In genomic region chr5:96933764-96934163, GRCh38 we compare ENCODE assay signal across 8 cellular contexts. TPM values are rescaled to one million over a fixed set of nuclear protein-coding genes. Genes with fewer than 3 reads are reported as not detected.
DNase-seq lines count a peak whose midpoint lies in the region; ATAC-seq and TF ChIP-seq lines count a peak whose summit lies in the region.

No MANE protein-coding gene starts in this region.

- CTCF ChIA-PET in RWPE1 (lab: Yijun Ruan, JAX), result interaction anchor here (0.6 kb wide), 1 partner anchor 888 kb away, joined by 3 read pairs; no protein-coding TSS in a partner anchor

- no peaks in the 10 kb centered on the region for H3K9me2 ChIP-seq in Karpas-422 (replicated peaks; ENCODE audit: insufficient read depth, low read length)

- H3K9ac ChIP-seq in Karpas-422 (ENCODE audit: low read length), result peak overlapping the region; percentile 95

- H3K4me1 Mint-ChIP-seq in CD4-positive, CD25-positive, alpha-beta regulatory T cell, result peaks cover 24 to 73% (median 65%) of the 10 kb centered on the region in 4 donors
- peaks cover 53% of the 10 kb centered on the region for H3K4me1 Mint-ChIP-seq in nephron progenitor cell

- peak overlapping the region; percentile 82 for H3K4me2 ChIP-seq in Karpas-422 (ENCODE audit: low read depth, low read length, poor library complexity, severe bottlenecking)

- peak overlapping the region; percentile 27; the same call in 1 of the 2 replicates for H2AFZ ChIP-seq in Karpas-422 (ENCODE audit: low read length)

- peak overlapping the region; percentile 94 to 100 (median 95) for H3K27ac Mint-ChIP-seq in CD4-positive, CD25-positive, alpha-beta regulatory T cell
- H3K27ac Mint-ChIP-seq in nephron progenitor cell, result peak overlapping the region; percentile 82

- no peak for DNase-seq in CD4-positive, CD25-positive, alpha-beta regulatory T cell
- DNase-seq in Karpas-422 (no peak), caudate nucleus (lab: John Stamatoyannopoulos, UW) (peak in 1 of 61 donors; percentile 9), nephron progenitor cell (no peak), RWPE1 (ENCODE audit: low spot score) (no peak)

- H3K9me3 Mint-ChIP-seq in CD4-positive, CD25-positive, alpha-beta regulatory T cell, result no peaks in the 10 kb centered on the region
- H3K9me3 Mint-ChIP-seq in nephron progenitor cell, result no peaks in the 10 kb centered on the region

- POLR2A ChIA-PET in RWPE1 (lab: Yijun Ruan, JAX; ENCODE audit: low non-redundant PET), result no interaction called here

- H3K36me3 Mint-ChIP-seq in CD4-positive, CD25-positive, alpha-beta regulatory T cell, result peaks cover 10% of the 10 kb centered on the region
- H3K36me3 Mint-ChIP-seq in nephron progenitor cell (ENCODE audit: low read depth), result no peaks in the 10 kb centered on the region

- H3K36me3 ChIP-seq in CD4-positive, CD25-positive, alpha-beta regulatory T cell (ENCODE audit: control insufficient read depth, insufficient read depth, low read length), result no peaks in the 10 kb centered on the region
- H3K36me3 ChIP-seq in Karpas-422 (ENCODE audit: insufficient read depth, low read length), result 0 out of 2 replicates have a peak, but pooled peaks cover 6% of the 10 kb centered on the region

- TF ChIP-seq CTCF in nephron progenitor cell (IDR thresholded peaks at IDR 0.05) (no peak), RWPE1 (conservative IDR thresholded peaks at IDR 0.05; ENCODE audit: low read depth) (no peak)

- no peak for ATAC-seq in CD4-positive, CD25-positive, alpha-beta regulatory T cell (ENCODE audit: low read depth in 2 of 2)
- ATAC-seq in GM18517 (IDR thresholded peaks at IDR 0.05; ENCODE audit: unreplicated experiment) (no peak), GM21360 (IDR thresholded peaks at IDR 0.05; ENCODE audit: unreplicated experiment) (no peak), esophagus mucosa (no peak)

- peaks cover 31% of the 10 kb centered on the region for H3K79me2 ChIP-seq in Karpas-422 (ENCODE audit: low read length)

- peaks cover 72% of the 10 kb centered on the region for H3K4me1 ChIP-seq in CD4-positive, CD25-positive, alpha-beta regulatory T cell (ENCODE audit: control insufficient read depth, insufficient read depth, low read length, poor library complexity, severe bottlenecking)
- peaks cover 51% of the 10 kb centered on the region for H3K4me1 ChIP-seq in Karpas-422 (ENCODE audit: low read length)

- no peaks in the 10 kb centered on the region for H3K9me3 ChIP-seq in CD4-positive, CD25-positive, alpha-beta regulatory T cell (ENCODE audit: control insufficient read depth in 2 of 2, low read length in 2 of 2)
- no peaks in the 10 kb centered on the region for H3K9me3 ChIP-seq in Karpas-422 (ENCODE audit: low read length)

- H3K27me3 ChIP-seq in CD4-positive, CD25-positive, alpha-beta regulatory T cell (ENCODE audit: control insufficient read depth, insufficient read depth, low read length), result no peaks in the 10 kb centered on the region
- H3K27me3 ChIP-seq in Karpas-422 (ENCODE audit: low read length), result no peaks in the 10 kb centered on the region

- no peaks in the 10 kb centered on the region for H4K20me1 ChIP-seq in Karpas-422 (ENCODE audit: insufficient read depth, low read depth, low read length)

- peak overlapping the region; percentile 91 to 98 (median 92) for H3K4me3 Mint-ChIP-seq in CD4-positive, CD25-positive, alpha-beta regulatory T cell
- peak overlapping the region; percentile 92 for H3K4me3 Mint-ChIP-seq in nephron progenitor cell

- H3K4me3 ChIP-seq in CD4-positive, CD25-positive, alpha-beta regulatory T cell (ENCODE audit: low read depth, low read length), result peak overlapping the region; percentile 98
- H3K4me3 ChIP-seq in Karpas-422 (ENCODE audit: low read length), result peak overlapping the region; percentile 91

- peaks cover 4% of the 10 kb centered on the region for H3K27me3 Mint-ChIP-seq in CD4-positive, CD25-positive, alpha-beta regulatory T cell
- H3K27me3 Mint-ChIP-seq in nephron progenitor cell (ENCODE audit: low read depth, poor library complexity), result peaks cover 25% of the 10 kb centered on the region

- peak overlapping the region; percentile 95 for H3K27ac ChIP-seq in CD4-positive, CD25-positive, alpha-beta regulatory T cell (ENCODE audit: insufficient read depth, low read length, poor library complexity, severe bottlenecking)
- H3K27ac ChIP-seq in Karpas-422 (ENCODE audit: low read length) (peak overlapping the region; percentile 95), caudate nucleus (ENCODE audit: low read depth, low read length) (peak overlapping the region; percentile 99), RWPE1 (no peak overlapping the region)

RNA-seq across cellular contexts. Expression of gene LNPEP, which starts 2.1 kb away (rescaled TPM):
- total RNA-seq in CD4-positive, CD25-positive, alpha-beta regulatory T cell, result 95.7 TPM
- 10 to 100 TPM; 39.6 to 45.4 (median 42.6) TPM for polyA plus RNA-seq in CD4-positive, CD25-positive, alpha-beta regulatory T cell
- total RNA-seq in Karpas-422 (2014; rRNA removed; shearing (Covaris generic); ENCODE audit: low replicate concordance), result 38.2 and 92.3 TPM in 2 replicates
- 23.6 TPM for total RNA-seq in esophagus mucosa

RNA-seq across cellular contexts. Expression of gene ERAP2, which starts 57.5 kb away (rescaled TPM):
- total RNA-seq in CD4-positive, CD25-positive, alpha-beta regulatory T cell, result 134 TPM
- polyA plus RNA-seq in CD4-positive, CD25-positive, alpha-beta regulatory T cell, result 100 to 1,000 TPM in 2 of 4 donors, 1 to 10 TPM in 2; 9.5 to 123 (median 63.6) TPM
- total RNA-seq in Karpas-422 (2014; rRNA removed; shearing (Covaris generic); ENCODE audit: low replicate concordance), result 33.7 and 60.5 TPM in 2 replicates
- total RNA-seq in esophagus mucosa, result 1.3 TPM

Comparison
In these comparisons a context has a peak if more than half of its experiments do, and no peak if none do; other contexts are left out.
1. RNA of gene ERAP2, which starts 57.5 kb away (total RNA-seq): 134 TPM in CD4-positive, CD25-positive, alpha-beta regulatory T cell (single experiment) and 33.7 to 60.5 TPM in Karpas-422; 1.3 TPM in esophagus mucosa (single experiment); every median in the first group is over 10 times any median in the second.